1 cellular context compared by ENCODE assay signal in the genomic region with DNA sequence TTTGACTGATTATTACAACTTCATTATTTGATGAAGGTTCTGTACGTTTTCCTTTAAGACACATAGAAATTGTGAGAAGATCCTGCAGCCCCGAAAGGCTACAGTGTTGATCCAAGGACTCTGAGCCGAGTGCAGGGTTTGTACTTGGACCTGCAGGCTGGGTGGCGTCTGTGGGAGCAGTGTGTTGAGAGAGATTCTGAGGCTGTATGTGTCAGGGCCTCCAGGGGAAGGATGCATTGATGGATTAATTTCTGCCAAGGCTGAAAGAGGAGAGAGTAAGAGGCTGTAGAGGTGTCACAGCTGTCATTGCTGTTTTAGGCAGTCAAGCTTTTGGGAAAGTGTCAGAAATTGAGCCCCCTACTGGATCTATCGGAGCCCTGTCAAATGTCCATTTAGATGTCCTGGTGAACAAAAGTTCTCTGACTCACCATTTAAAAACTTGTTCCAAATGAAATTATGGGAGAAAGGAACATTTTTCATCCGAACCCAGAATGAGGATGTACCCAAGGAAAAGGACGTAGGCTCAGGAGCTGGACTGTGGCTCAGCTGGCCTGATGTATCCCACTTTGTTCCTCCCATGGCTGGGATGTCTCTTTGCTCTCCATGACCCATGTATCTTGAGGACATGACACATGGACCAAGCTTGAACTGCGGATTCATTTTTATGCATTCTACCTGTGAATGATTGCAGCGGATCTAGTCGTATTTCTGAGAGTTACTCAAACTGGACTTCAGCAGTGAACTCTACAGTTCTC.
TF ChIP-seq lines count a peak whose summit lies in the region.

No MANE protein-coding gene starts in this region.

TF ChIP-seq in GM23338, 12 proteins besides CTCF, POLR2A, EP300 and RAD21 (continued from another document):
- TF ChIP-seq, protein P1, sequence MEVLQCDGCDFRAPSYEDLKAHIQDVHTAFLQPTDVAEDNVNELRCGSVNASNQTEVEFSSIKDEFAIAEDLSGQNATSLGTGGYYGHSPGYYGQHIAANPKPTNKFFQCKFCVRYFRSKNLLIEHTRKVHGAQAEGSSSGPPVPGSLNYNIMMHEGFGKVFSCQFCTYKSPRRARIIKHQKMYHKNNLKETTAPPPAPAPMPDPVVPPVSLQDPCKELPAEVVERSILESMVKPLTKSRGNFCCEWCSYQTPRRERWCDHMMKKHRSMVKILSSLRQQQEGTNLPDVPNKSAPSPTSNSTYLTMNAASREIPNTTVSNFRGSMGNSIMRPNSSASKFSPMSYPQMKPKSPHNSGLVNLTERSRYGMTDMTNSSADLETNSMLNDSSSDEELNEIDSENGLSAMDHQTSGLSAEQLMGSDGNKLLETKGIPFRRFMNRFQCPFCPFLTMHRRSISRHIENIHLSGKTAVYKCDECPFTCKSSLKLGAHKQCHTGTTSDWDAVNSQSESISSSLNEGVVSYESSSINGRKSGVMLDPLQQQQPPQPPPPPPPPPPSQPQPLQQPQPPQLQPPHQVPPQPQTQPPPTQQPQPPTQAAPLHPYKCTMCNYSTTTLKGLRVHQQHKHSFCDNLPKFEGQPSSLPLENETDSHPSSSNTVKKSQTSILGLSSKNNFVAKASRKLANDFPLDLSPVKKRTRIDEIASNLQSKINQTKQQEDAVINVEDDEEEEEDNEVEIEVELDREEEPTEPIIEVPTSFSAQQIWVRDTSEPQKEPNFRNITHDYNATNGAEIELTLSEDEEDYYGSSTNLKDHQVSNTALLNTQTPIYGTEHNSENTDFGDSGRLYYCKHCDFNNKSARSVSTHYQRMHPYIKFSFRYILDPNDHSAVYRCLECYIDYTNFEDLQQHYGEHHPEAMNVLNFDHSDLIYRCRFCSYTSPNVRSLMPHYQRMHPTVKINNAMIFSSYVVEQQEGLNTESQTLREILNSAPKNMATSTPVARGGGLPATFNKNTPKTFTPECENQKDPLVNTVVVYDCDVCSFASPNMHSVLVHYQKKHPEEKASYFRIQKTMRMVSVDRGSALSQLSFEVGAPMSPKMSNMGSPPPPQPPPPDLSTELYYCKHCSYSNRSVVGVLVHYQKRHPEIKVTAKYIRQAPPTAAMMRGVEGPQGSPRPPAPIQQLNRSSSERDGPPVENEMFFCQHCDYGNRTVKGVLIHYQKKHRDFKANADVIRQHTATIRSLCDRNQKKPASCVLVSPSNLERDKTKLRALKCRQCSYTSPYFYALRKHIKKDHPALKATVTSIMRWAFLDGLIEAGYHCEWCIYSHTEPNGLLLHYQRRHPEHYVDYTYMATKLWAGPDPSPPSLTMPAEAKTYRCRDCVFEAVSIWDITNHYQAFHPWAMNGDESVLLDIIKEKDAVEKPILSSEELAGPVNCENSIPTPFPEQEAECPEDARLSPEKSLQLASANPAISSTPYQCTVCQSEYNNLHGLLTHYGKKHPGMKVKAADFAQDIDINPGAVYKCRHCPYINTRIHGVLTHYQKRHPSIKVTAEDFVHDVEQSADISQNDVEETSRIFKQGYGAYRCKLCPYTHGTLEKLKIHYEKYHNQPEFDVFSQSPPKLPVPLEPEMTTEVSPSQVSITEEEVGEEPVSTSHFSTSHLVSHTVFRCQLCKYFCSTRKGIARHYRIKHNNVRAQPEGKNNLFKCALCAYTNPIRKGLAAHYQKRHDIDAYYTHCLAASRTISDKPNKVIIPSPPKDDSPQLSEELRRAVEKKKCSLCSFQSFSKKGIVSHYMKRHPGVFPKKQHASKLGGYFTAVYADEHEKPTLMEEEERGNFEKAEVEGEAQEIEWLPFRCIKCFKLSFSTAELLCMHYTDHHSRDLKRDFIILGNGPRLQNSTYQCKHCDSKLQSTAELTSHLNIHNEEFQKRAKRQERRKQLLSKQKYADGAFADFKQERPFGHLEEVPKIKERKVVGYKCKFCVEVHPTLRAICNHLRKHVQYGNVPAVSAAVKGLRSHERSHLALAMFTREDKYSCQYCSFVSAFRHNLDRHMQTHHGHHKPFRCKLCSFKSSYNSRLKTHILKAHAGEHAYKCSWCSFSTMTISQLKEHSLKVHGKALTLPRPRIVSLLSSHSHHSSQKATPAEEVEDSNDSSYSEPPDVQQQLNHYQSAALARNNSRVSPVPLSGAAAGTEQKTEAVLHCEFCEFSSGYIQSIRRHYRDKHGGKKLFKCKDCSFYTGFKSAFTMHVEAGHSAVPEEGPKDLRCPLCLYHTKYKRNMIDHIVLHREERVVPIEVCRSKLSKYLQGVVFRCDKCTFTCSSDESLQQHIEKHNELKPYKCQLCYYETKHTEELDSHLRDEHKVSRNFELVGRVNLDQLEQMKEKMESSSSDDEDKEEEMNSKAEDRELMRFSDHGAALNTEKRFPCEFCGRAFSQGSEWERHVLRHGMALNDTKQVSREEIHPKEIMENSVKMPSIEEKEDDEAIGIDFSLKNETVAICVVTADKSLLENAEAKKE (CRISPR knock-in tag; IDR thresholded peaks at IDR 0.05): no peak
- TF ChIP-seq ZNF331 (CRISPR knock-in tag; IDR thresholded peaks at IDR 0.05; ENCODE audit: low read depth): no peak
